Comparison of ENCODE assay signal across 8 cellular contexts in the genomic region with DNA sequence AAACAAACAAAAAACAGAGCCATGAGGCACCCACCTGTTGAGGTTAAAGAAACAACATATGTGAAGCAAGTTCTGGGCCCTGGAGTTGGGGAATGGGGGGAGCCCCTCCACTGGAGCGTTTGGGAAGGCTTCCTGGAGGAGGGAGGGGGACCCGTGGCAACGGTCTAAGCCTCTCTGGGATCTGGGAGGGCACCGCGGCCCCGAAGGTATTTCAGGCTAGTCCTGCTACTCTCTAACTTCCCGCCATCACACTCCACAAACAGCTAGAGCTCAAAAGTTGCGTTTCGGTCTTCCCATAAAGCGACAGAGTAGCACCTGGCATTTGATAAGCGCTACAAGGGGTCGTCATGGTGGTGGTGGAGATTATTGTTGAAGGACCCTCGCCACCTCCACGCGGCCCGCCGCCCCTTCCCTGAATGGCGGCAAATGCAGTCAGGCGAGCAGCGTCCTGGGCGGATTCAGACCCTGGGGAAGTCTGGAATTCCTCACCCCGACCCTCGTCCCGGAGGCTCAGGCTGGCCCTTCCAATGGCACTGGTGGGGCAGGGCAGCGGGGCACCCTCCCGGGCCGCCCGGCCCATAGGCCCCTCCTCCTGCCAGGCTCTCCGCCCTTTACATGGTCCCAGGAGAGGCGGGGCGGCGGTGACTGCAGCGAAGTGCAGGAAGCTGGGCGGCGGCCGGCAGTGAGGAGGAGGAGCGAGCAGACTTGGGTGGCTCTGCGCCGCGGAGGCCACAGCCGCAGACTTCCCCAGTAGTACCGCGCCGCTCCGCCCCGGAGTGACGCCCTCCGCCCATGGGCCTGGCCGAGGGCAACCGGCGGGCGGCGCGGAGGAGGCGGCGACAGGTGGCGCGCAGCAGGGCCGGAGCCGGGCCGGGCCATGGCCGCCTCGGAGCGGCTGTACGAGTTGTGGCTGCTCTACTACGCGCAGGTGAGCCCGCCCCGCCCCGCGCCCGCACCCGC. TPM values are rescaled to one million over a fixed set of nuclear protein-coding genes. Genes with fewer than 3 reads are reported as not detected.
DNase-seq lines count a peak whose midpoint lies in the region; TF ChIP-seq lines count a peak whose summit lies in the region.

Gene NBEAL2, plus strand, starts transcription at position 682 of the 960 bp plus-strand sequence. Its CDS starts 196 bp downstream, at position 878.

- H3K4me1 Mint-ChIP-seq in H9, result peaks cover 37 to 46% of the 10 kb centered on the region in 2 experiments
- peaks cover 37% of the 10 kb centered on the region for H3K4me1 Mint-ChIP-seq in neural crest cell

- H3K4ac ChIP-seq in H9 (ENCODE audit: low read depth, low read length), result no peak within 1 kb of the TSS; the same call in 1 of the 2 replicates

- no peak within 1 kb of the TSS for H3K56ac ChIP-seq in H9 (ENCODE audit: insufficient read length, low read depth, low read length)

- intact Hi-C loops in stomach (cut with DNase I; ENCODE audit: low total_unique reads), result no loop called here

- H3K36me3 Mint-ChIP-seq in H9 (ENCODE audit: insufficient read depth in 1 of 3, low read depth in 3 of 3) (peaks cover 7 to 10% (median 8%) of the 10 kb centered on the region in 3 experiments), neural crest cell (ENCODE audit: low read depth) (peaks cover 2% of the 10 kb centered on the region)

- no peak within 1 kb of the TSS for H2BK15ac ChIP-seq in H9 (ENCODE audit: low read depth, low read length)

- H3K4me2 ChIP-seq in H9 (ENCODE audit: insufficient read depth, insufficient read length, low read length), result peak within 1 kb of the TSS; percentile 87

- H3K9me3 Mint-ChIP-seq in H9, result peaks cover 0 to 3% of the 10 kb centered on the region in 2 experiments; a peak in 1 of 5 replicates
- no peaks in the 10 kb centered on the region for H3K9me3 Mint-ChIP-seq in neural crest cell

- H3K27ac ChIP-seq in H9 (ENCODE audit: insufficient read length, low read depth, low read length), result peak within 1 kb of the TSS; percentile 22
- H3K27ac ChIP-seq in stomach, result peak within 1 kb of the TSS; percentile 91 to 98 (median 95)

- H3K4me3 ChIP-seq in fibroblast of villous mesenchyme (ENCODE audit: low read depth, low read length) (peak within 1 kb of the TSS; percentile 70), stomach (peak within 1 kb of the TSS; percentile 59 to 70 (median 66))

- no peaks in the 10 kb centered on the region for H4K20me1 ChIP-seq in H9 (ENCODE audit: control insufficient read depth, insufficient read depth, insufficient read length)

- H2BK120ac ChIP-seq in H9 (ENCODE audit: low read depth, low read length, poor library complexity, severe bottlenecking), result peak within 1 kb of the TSS; percentile 28

- H2BK5ac ChIP-seq in H9 (ENCODE audit: insufficient read length, low read length), result no peak within 1 kb of the TSS

- H3K79me1 ChIP-seq in H9 (ENCODE audit: insufficient read depth, low read depth, low read length, poor library complexity, severe bottlenecking), result peaks cover 2% of the 10 kb centered on the region

- H3K9me3 ChIP-seq in H9 (ENCODE audit: control insufficient read depth, low read depth, low read length) (no peaks in the 10 kb centered on the region), stomach (no peaks in the 10 kb centered on the region)

- peak within 1 kb of the TSS; percentile 71 for H2AFZ ChIP-seq in H9 (ENCODE audit: low read length)

- in situ Hi-C loops in G401 (cut with HindIII; ENCODE audit: low sequenced_read_pairs), result no loop called here

- H3K14ac ChIP-seq in H9 (ENCODE audit: insufficient read depth, low read length), result peak within 1 kb of the TSS; percentile 95

- peak in 2 of 4 donors; percentile 50 to 82 for TF ChIP-seq POLR2A in stomach (IDR thresholded peaks at IDR 0.05)

- no peak within 1 kb of the TSS for H3T11ph ChIP-seq in H9 (ENCODE audit: low read length)

- no peak within 1 kb of the TSS for H2BK20ac ChIP-seq in H9 (ENCODE audit: low read depth, low read length, poor library complexity, severe bottlenecking)

- peak within 1 kb of the TSS; percentile 96 for H3K18ac ChIP-seq in H9 (ENCODE audit: insufficient read length, low read depth, low read length)

- H2AK5ac ChIP-seq in H9 (ENCODE audit: insufficient read length, low read length), result no peak within 1 kb of the TSS

- WGBS in H9 (ENCODE audit: extremely low coverage, insufficient read length, low lambda C conversion rate), result no CpG with 5 or more reads among the region's 73 CpGs
- 1 to 2% (median 1%) methylated on average over 11 to 73 of the region's 73 CpGs for whole genome bisulfite sequencing in stomach, 5 donors

- TF ChIP-seq CTCF in H9 (conservative IDR thresholded peaks at IDR 0.05) (no peak), fibroblast of villous mesenchyme (IDR thresholded peaks at IDR 0.05; ENCODE audit: insufficient read depth, low read depth, low read length) (no peak), neural crest cell (conservative IDR thresholded peaks at IDR 0.05) (peak; percentile 14), stomach (IDR thresholded peaks at IDR 0.05) (peak in 1 of 7 experiments; percentile 12)

- H4K5ac ChIP-seq in H9 (ENCODE audit: insufficient read length, low read depth, low read length), result peak within 1 kb of the TSS; percentile 44

- H3K36me3 ChIP-seq in stomach, result peaks cover 0 to 1% (median 0%) of the 10 kb centered on the region in 4 donors

- H2BK12ac ChIP-seq in H9 (ENCODE audit: insufficient read length, low read depth, low read length), result no peak within 1 kb of the TSS

- no peak for TF ChIP-seq EP300 in stomach (IDR thresholded peaks at IDR 0.05)

- H3K27me3 Mint-ChIP-seq in H9 (ENCODE audit: low read depth) (peaks cover 3% of the 10 kb centered on the region; the same call in 1 of the 2 replicates), neural crest cell (ENCODE audit: low read depth) (no peaks in the 10 kb centered on the region)

- DNase-seq in G401 (ENCODE audit: low spot score), result peak; percentile 73
- peak; percentile 96 for DNase-seq in H9
- peak; percentile 84 for DNase-seq in M059J (ENCODE audit: low read depth)
- DNase-seq in SHP77 treated with DMSO at 0.1 percent for 48 hours (lab: John Stamatoyannopoulos, UW), result peak; percentile 87
- DNase-seq in activated effector memory CD4-positive, alpha-beta T cell treated with anti-CD3 and anti-CD28 coated beads, Interleukin-2, amount 50 U/mL, for 16 hours, result peak; percentile 99
- DNase-seq in fibroblast of villous mesenchyme (ENCODE audit: low read depth), result peak; percentile 91
- DNase-seq in neural crest cell (ENCODE audit: low read depth, low spot score), result peak; percentile 80
- peak; percentile 99 for DNase-seq in stomach

- peaks cover 16% of the 10 kb centered on the region for H3K79me2 ChIP-seq in H9 (ENCODE audit: insufficient read depth, low read length)

- peaks cover 6% of the 10 kb centered on the region for H3K23me2 ChIP-seq in H9 (ENCODE audit: insufficient read length, low read depth, low read length, poor library complexity, severe bottlenecking)

- peak within 1 kb of the TSS; percentile 88 for H3K9ac ChIP-seq in H9 (ENCODE audit: extremely low read depth, insufficient read length, low read length)

- H3K27ac Mint-ChIP-seq in H9 (peak within 1 kb of the TSS; percentile 83 to 96 (median 92); a peak in 6 of 7 replicates), neural crest cell (ENCODE audit: unreplicated experiment) (peak within 1 kb of the TSS; percentile 98)

- H3K4me3 Mint-ChIP-seq in H9, result peak within 1 kb of the TSS; percentile 79 to 92
- H3K4me3 Mint-ChIP-seq in neural crest cell, result peak within 1 kb of the TSS; percentile 89

- peaks cover 4% of the 10 kb centered on the region; the same call in 1 of the 2 replicates for H3K27me3 ChIP-seq in H9 (ENCODE audit: insufficient read depth, low read length)
- no peaks in the 10 kb centered on the region for H3K27me3 ChIP-seq in stomach

- peaks cover 4% of the 10 kb centered on the region; the same call in 1 of the 2 replicates for H3K4me1 ChIP-seq in H9 (ENCODE audit: insufficient read depth, low read length)
- peaks cover 53 to 89% (median 84%) of the 10 kb centered on the region in 4 donors for H3K4me1 ChIP-seq in stomach

- H3K23ac ChIP-seq in H9 (ENCODE audit: insufficient read length, low read depth, low read length), result no peak within 1 kb of the TSS

- no peak within 1 kb of the TSS for H4K8ac ChIP-seq in H9 (replicated peaks; ENCODE audit: insufficient read length, low read depth, low read length)

- H4K91ac ChIP-seq in H9 (ENCODE audit: insufficient read length, low read depth, low read length), result no peak within 1 kb of the TSS

RNA-seq across cellular contexts. Expression of gene NBEAL2, which starts in this region (rescaled TPM):
- 11.8 and 27.2 TPM in 2 replicates for total RNA-seq in G401 (2014; rRNA removed; shearing (Covaris generic))
- 50.4 and 52.1 TPM in 2 replicates for total RNA-seq in H9 (2021)
- total RNA-seq in M059J (2014; rRNA removed; shearing (Covaris generic)), result 1.5 and 3.5 TPM in 2 replicates
- total RNA-seq in fibroblast of villous mesenchyme, result 3.5 and 5.5 TPM in 2 replicates
- total RNA-seq in neural crest cell, result 24.6 and 25.2 TPM in 2 replicates
- 100 to 1,000 TPM in 4 of 5 donors, 10 to 100 TPM in 1; 50.9 to 653 (median 247) TPM for total RNA-seq in stomach
- polyA plus RNA-seq in stomach, result 100 to 1,000 TPM in 1 of 3 donors, 10 to 100 TPM in 2; 35.0 to 193 (median 49.2) TPM

Comparison
In these comparisons a context has a peak if more than half of its experiments do, and no peak if none do; other contexts are left out.
1. Peak in every context shown above with its lines: DNase-seq, H3K4me3 ChIP-seq and H3K27ac ChIP-seq.